Comparison of ENCODE assay signal across 20 cellular contexts in the genomic region with DNA sequence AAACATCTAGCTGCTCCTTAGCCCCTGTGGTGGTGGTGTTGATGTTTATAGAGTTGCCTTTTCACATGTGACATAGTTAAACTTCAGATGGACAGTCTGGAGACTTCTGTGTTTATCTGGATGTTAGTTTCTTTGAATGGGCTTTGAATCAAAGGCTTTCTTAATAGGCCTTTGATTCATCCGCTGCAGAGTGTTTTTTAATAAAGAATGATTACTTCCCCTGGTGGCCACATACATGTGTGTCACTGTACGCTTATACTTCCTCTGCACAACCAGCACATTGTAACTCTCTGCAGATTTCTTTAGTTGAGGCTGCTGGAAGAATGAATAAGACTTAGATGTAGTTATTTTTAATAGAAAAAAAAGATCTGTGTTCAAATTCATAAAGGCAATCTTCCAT.
DNase-seq lines count a peak whose midpoint lies in the region; FAIRE-seq and TF ChIP-seq lines count a peak whose summit lies in the region.
"Had no signal": no experiment of that assay in that cellular context is flagged by ENCODE, and none has a peak within 500 bp of the region (broad histone marks: within the 10 kb centered on the region; RNA-seq: fewer than 3 reads in every experiment).

No MANE protein-coding gene starts in this region.

- no peak for FAIRE-seq in GM12892 (lab: Jason Lieb, UNC)
- FAIRE-seq: D721Med, endometrium, TTC549 had no signal

- POLR2A ChIA-PET in OCI-LY7 (lab: Charles Lee): no interaction called here

- H3K9me3 ChIP-seq in OCI-LY7 (ENCODE audit: low read length) (no peaks in the 10 kb centered on the region), esophagus squamous epithelium (no peaks in the 10 kb centered on the region)

- H3K27ac ChIP-seq in 22Rv1 (no peak overlapping the region), OCI-LY7 (ENCODE audit: low read depth, low read length, poor library complexity, severe bottlenecking) (no peak overlapping the region), esophagus squamous epithelium (no peak overlapping the region)
- H3K27ac ChIP-seq: GM23248, SK-N-MC had no signal

- no peaks in the 10 kb centered on the region for H3K36me3 ChIP-seq in OCI-LY7 (ENCODE audit: insufficient read depth, low read length)
- H3K36me3 ChIP-seq in esophagus squamous epithelium: no peaks in the 10 kb centered on the region

- H3K79me2 ChIP-seq in OCI-LY7 (ENCODE audit: insufficient read depth, low read depth, low read length): no peaks in the 10 kb centered on the region

- BruUV-seq in OCI-LY7 (replicated peaks; lab: Mats Ljungman, UMichigan): no TSS peak

- H3K27me3 ChIP-seq in esophagus squamous epithelium: no peaks in the 10 kb centered on the region

- no peak overlapping the region for H2AFZ ChIP-seq in OCI-LY7 (ENCODE audit: low read length)
- H2AFZ ChIP-seq: GM23248 had no signal

- TF ChIP-seq CTCF in 22Rv1 (IDR thresholded peaks at IDR 0.05) (0 out of 2 replicates have a peak, but pooled peaks have one; percentile 5), OCI-LY7 (conservative IDR thresholded peaks at IDR 0.05; ENCODE audit: low read length) (0 out of 2 replicates have a peak, but pooled peaks have one; percentile 14), esophagus squamous epithelium (IDR thresholded peaks at IDR 0.05) (peak in 1 of 6 experiments; percentile 9)

- H3K4me1 ChIP-seq in OCI-LY7 (ENCODE audit: insufficient read depth, low read length, poor library complexity, severe bottlenecking): no peaks in the 10 kb centered on the region
- no peaks in the 10 kb centered on the region for H3K4me1 ChIP-seq in esophagus squamous epithelium

- CTCF ChIA-PET in OCI-LY7 (lab: Charles Lee; ENCODE audit: unreplicated experiment): no interaction called here

- TF ChIP-seq POLR2A in GM12892 (IDR thresholded peaks at IDR 0.05; ENCODE audit: low read depth, low read length): no peak
- TF ChIP-seq POLR2A in esophagus squamous epithelium (IDR thresholded peaks at IDR 0.05): no peak

- intact Hi-C loops in OCI-LY7 (cut with micrococcal nuclease; ENCODE audit: unreplicated experiment): no loop called here
- intact Hi-C loops in esophagus squamous epithelium (cut with DNase I): no loop called here

- DNase-seq in COR-L47 (lab: John Stamatoyannopoulos, UW): peak; percentile 17
- DNase-seq in OCI-LY7 (ENCODE audit: low spot score): no peak
- peak; percentile 7 for DNase-seq in globus pallidus (ENCODE audit: low spot score)
- DNase-seq in GM12892 (ENCODE audit: insufficient read length): no peak
- DNase-seq in NCI-H1092 treated with DMSO at 0.1 percent for 48 hours (lab: John Stamatoyannopoulos, UW): no peak
- DNase-seq in RKO (ENCODE audit: low spot score): no peak
- DNase-seq in esophagus squamous epithelium (lab: John Stamatoyannopoulos, UW): no peak
- DNase-seq: activated CD4-positive, alpha-beta T cell treated with anti-CD3 and anti-CD28 coated beads, Interleukin-2, amount 10 ng/mL, durations not matched to agents 24 days and 14 days; activated CD8-positive, alpha-beta memory T cell treated with anti-CD3 and anti-CD28 coated beads, Interleukin-2, amount 50 U/mL, for 48 hours; activated naive CD4-positive, alpha-beta T cell treated with anti-CD3 and anti-CD28 coated beads for 36 hours; aorta; GM23248; left cardiac atrium; NCI-H446; stimulated activated CD4-positive, alpha-beta T cell treated with anti-CD3 and anti-CD28 coated beads, Interleukin-2, amount 100 ng/mL, for 24 hours had no signal

- no peaks in the 10 kb centered on the region for H3K9me2 ChIP-seq in OCI-LY7 (ENCODE audit: insufficient read depth, low read length)

- H3K4me3 ChIP-seq in OCI-LY7 (ENCODE audit: low read depth, low read length, poor library complexity, severe bottlenecking) (no peak overlapping the region), esophagus squamous epithelium (no peak overlapping the region)
- H3K4me3 ChIP-seq: GM23248, SK-N-MC had no signal

- H3K4me2 ChIP-seq in OCI-LY7 (ENCODE audit: low read length): no peak overlapping the region

- 57 to 76% methylated on average over 2 of the region's 2 CpGs for WGBS in esophagus squamous epithelium, 2 donors

- H4K20me1 ChIP-seq in OCI-LY7 (ENCODE audit: insufficient read depth, low read length): no peaks in the 10 kb centered on the region

Comparison
In these comparisons a context has a peak if more than half of its experiments do, and no peak if none do; other contexts are left out.
1. DNase-seq: peak in COR-L47 (single experiment) and globus pallidus (single experiment); none in OCI-LY7 (single experiment), GM12892 (single experiment), NCI-H1092 treated with DMSO at 0.1 percent for 48 hours (single experiment), RKO (single experiment) and esophagus squamous epithelium (single experiment).